In the genomic region with DNA sequence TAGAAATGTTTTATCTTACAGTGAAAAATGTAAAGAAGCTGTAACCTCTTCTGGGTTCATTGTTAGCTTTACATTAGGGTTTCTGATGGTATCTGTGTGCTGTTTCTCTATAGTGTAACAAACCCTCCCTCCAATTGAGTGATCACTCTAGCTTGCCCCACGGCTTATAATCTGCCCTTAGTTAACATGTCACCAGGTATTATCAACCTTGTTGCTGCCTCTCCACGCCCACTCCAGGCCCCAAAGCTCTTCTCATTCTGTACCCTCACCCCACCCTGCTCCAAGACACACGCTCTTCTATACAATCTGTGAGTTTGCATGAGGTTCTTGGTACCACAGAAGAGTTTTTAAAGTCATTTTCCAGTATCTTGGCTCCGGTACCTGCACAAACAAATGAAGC, we compare ENCODE assay signal across 15 cellular contexts.
DNase-seq lines count a peak whose midpoint lies in the region; ATAC-seq and TF ChIP-seq lines count a peak whose summit lies in the region.
"Had no signal": no experiment of that assay in that cellular context is flagged by ENCODE, and none has a peak within 500 bp of the region (broad histone marks: within the 10 kb centered on the region; RNA-seq: fewer than 3 reads in every experiment).

No MANE protein-coding gene starts in this region.

- H3K9me3 Mint-ChIP-seq in activated T-helper 17 cell treated with anti-CD3 and anti-CD28 coated beads, Interleukin-2, amount 50 U/mL, for 72 hours: no peaks in the 10 kb centered on the region
- H3K9me3 Mint-ChIP-seq in naive thymus-derived CD4-positive, alpha-beta T cell: no peaks in the 10 kb centered on the region
- H3K9me3 Mint-ChIP-seq: neural crest cell had no signal

- H4K20me1 ChIP-seq in BLaER1 treated with 17β-estradiol and CSF1 and Interleukin-3, amounts not matched to agents 10 nM and 100 nM: peaks cover 0 to 96% (median 0%) of the 10 kb centered on the region in 11 experiments; a peak in 6 of 22 replicates

- no peak for TF ChIP-seq CTCF in GM06990 (IDR thresholded peaks at IDR 0.05; ENCODE audit: insufficient read depth, low read length, poor library complexity, severe bottlenecking)

- no peak for DNase-seq in GM06990 (ENCODE audit: extremely low read depth, insufficient read length)
- DNase-seq in naive thymus-derived CD4-positive, alpha-beta T cell: no peak
- no peak for DNase-seq in GM03348 (ENCODE audit: low spot score)
- no peak for DNase-seq in posterior vena cava (ENCODE audit: low spot score)
- DNase-seq: amniotic stem cell, C1 segment of cervical spinal cord, gastrocnemius medialis, KG1, NCI-H1417, NCI-H226 had no signal

- intact Hi-C loops in naive thymus-derived CD4-positive, alpha-beta T cell (cut with micrococcal nuclease): no loop called here
- intact Hi-C loops in posterior vena cava (cut with DNase I): loop anchor here (10.0 kb wide), 2 partner anchors 54 to 204 kb away; no protein-coding TSS in a partner anchor

- H3K27ac Mint-ChIP-seq in activated T-helper 17 cell treated with anti-CD3 and anti-CD28 coated beads, Interleukin-2, amount 50 U/mL, for 72 hours: no peak overlapping the region
- H3K27ac Mint-ChIP-seq in naive thymus-derived CD4-positive, alpha-beta T cell: peak overlapping the region in 8 of 9 donors; percentile 17 to 93 (median 73)

- H3K27ac ChIP-seq in BLaER1 treated with 17β-estradiol and CSF1 and Interleukin-3, amounts not matched to agents 10 nM and 100 nM: peak overlapping the region; percentile 18 to 90 (median 55); a peak in 18 of 22 replicates
- H3K27ac ChIP-seq in naive thymus-derived CD4-positive, alpha-beta T cell (ENCODE audit: low read depth, low read length): no peak overlapping the region
- H3K27ac ChIP-seq: right atrium auricular region had no signal

- H3K4me1 Mint-ChIP-seq in activated T-helper 17 cell treated with anti-CD3 and anti-CD28 coated beads, Interleukin-2, amount 50 U/mL, for 72 hours: peaks cover 45% of the 10 kb centered on the region
- H3K4me1 Mint-ChIP-seq in naive thymus-derived CD4-positive, alpha-beta T cell: peaks cover 63 to 93% (median 92%) of the 10 kb centered on the region in 7 donors

- peaks cover 3 to 42% (median 27%) of the 10 kb centered on the region in 11 experiments; a peak in 18 of 22 replicates for H3K36me3 ChIP-seq in BLaER1 treated with 17β-estradiol and CSF1 and Interleukin-3, amounts not matched to agents 10 nM and 100 nM
- no peaks in the 10 kb centered on the region for H3K36me3 ChIP-seq in GM06990 (ENCODE audit: control insufficient read depth, insufficient read depth, low read length)
- H3K36me3 ChIP-seq in naive thymus-derived CD4-positive, alpha-beta T cell (ENCODE audit: control insufficient read depth in 2 of 3, insufficient read depth in 3 of 3, low read length in 3 of 3): no peaks in the 10 kb centered on the region
- H3K36me3 ChIP-seq: gastrocnemius medialis, right atrium auricular region had no signal

- H3K9me3 ChIP-seq in BLaER1 treated with 17β-estradiol and CSF1 and Interleukin-3, amounts not matched to agents 10 nM and 100 nM (replicated peaks in 1 of 11): peaks cover 0 to 23% (median 8%) of the 10 kb centered on the region in 11 experiments; a peak in 9 of 22 replicates
- no peaks in the 10 kb centered on the region for H3K9me3 ChIP-seq in naive thymus-derived CD4-positive, alpha-beta T cell (ENCODE audit: control insufficient read depth in 2 of 3, low read length in 3 of 3)
- H3K9me3 ChIP-seq: gastrocnemius medialis, right atrium auricular region had no signal

- H3K4me1 ChIP-seq in BLaER1 treated with 17β-estradiol and CSF1 and Interleukin-3, amounts not matched to agents 10 nM and 100 nM: peaks cover 74 to 99% (median 96%) of the 10 kb centered on the region in 10 experiments
- peaks cover 38 to 72% of the 10 kb centered on the region in 2 donors for H3K4me1 ChIP-seq in naive thymus-derived CD4-positive, alpha-beta T cell (ENCODE audit: control insufficient read depth in 2 of 2, insufficient read depth in 2 of 2, low read length in 2 of 2)

- peak overlapping the region; percentile 0 to 52 (median 25); a peak in 16 of 22 replicates for H3K4me2 ChIP-seq in BLaER1 treated with 17β-estradiol and CSF1 and Interleukin-3, amounts not matched to agents 10 nM and 100 nM

- no peaks in the 10 kb centered on the region for H3K27me3 ChIP-seq in BLaER1 treated with 17β-estradiol and CSF1 and Interleukin-3, amounts not matched to agents 10 nM and 100 nM
- no peaks in the 10 kb centered on the region for H3K27me3 ChIP-seq in GM06990 (replicated peaks; ENCODE audit: control insufficient read depth, insufficient read depth, low read length)
- H3K27me3 ChIP-seq in naive thymus-derived CD4-positive, alpha-beta T cell (ENCODE audit: control insufficient read depth in 2 of 2, insufficient read depth in 2 of 2, low read length in 2 of 2): no peaks in the 10 kb centered on the region
- H3K27me3 ChIP-seq: gastrocnemius medialis, right atrium auricular region had no signal

- peaks cover 58% of the 10 kb centered on the region for H3K36me3 Mint-ChIP-seq in activated T-helper 17 cell treated with anti-CD3 and anti-CD28 coated beads, Interleukin-2, amount 50 U/mL, for 72 hours (ENCODE audit: low read depth)
- peaks cover 5 to 33% (median 11%) of the 10 kb centered on the region in 5 donors for H3K36me3 Mint-ChIP-seq in naive thymus-derived CD4-positive, alpha-beta T cell

- H3K4me3 ChIP-seq in BLaER1 treated with 17β-estradiol and CSF1 and Interleukin-3, amounts not matched to agents 10 nM and 100 nM: no peak overlapping the region
- H3K4me3 ChIP-seq in GM06990 (replicated peaks; ENCODE audit: low read depth, low read length): peak overlapping the region; percentile 32; the same call in 1 of the 2 replicates
- H3K4me3 ChIP-seq in naive thymus-derived CD4-positive, alpha-beta T cell (ENCODE audit: low read length): no peak overlapping the region
- H3K4me3 ChIP-seq: gastrocnemius medialis, right atrium auricular region had no signal

- CTCF ChIA-PET in naive thymus-derived CD4-positive, alpha-beta T cell (lab: Charles Lee): interaction anchor here (1.1 to 5.2 kb wide), 6 partner anchors 9 to 205 kb away, joined by 3 to 112 read pairs (median 28); partner anchors contain the start of gene ARID5B

- peak overlapping the region in 1 of 11 experiments; percentile 29; a peak in 1 of 22 replicates for H3K9ac ChIP-seq in BLaER1 treated with 17β-estradiol and CSF1 and Interleukin-3, amounts not matched to agents 10 nM and 100 nM

- POLR2A ChIA-PET in naive thymus-derived CD4-positive, alpha-beta T cell (lab: Charles Lee): interaction anchor here (1.6 to 6.1 kb wide), 3 partner anchors 9 to 204 kb away, joined by 3 to 51 read pairs (median 38); partner anchors contain the start of gene ARID5B

- no peak for ATAC-seq in activated T-helper 17 cell treated with anti-CD3 and anti-CD28 coated beads, Interleukin-2, amount 50 U/mL, for 72 hours (replicated peaks)
- ATAC-seq in naive thymus-derived CD4-positive, alpha-beta T cell: no peak
- no peak for ATAC-seq in GM21717 (IDR thresholded peaks at IDR 0.05; ENCODE audit: unreplicated experiment)
- ATAC-seq: gastrocnemius medialis had no signal

- peak overlapping the region; percentile 98 for H3K4me3 Mint-ChIP-seq in activated T-helper 17 cell treated with anti-CD3 and anti-CD28 coated beads, Interleukin-2, amount 50 U/mL, for 72 hours
- peak overlapping the region in 4 of 10 donors; percentile 2 to 55 (median 10) for H3K4me3 Mint-ChIP-seq in naive thymus-derived CD4-positive, alpha-beta T cell
- H3K4me3 Mint-ChIP-seq: neural crest cell had no signal

- no peaks in the 10 kb centered on the region for H3K27me3 Mint-ChIP-seq in activated T-helper 17 cell treated with anti-CD3 and anti-CD28 coated beads, Interleukin-2, amount 50 U/mL, for 72 hours
- H3K27me3 Mint-ChIP-seq in naive thymus-derived CD4-positive, alpha-beta T cell: no peaks in the 10 kb centered on the region

Comparison
In these comparisons a context has a peak if more than half of its experiments do, and no peak if none do; other contexts are left out.
1. intact Hi-C loops: an anchor here in posterior vena cava (10.0 kb wide); none called in naive thymus-derived CD4-positive, alpha-beta T cell.